In the genomic region with DNA sequence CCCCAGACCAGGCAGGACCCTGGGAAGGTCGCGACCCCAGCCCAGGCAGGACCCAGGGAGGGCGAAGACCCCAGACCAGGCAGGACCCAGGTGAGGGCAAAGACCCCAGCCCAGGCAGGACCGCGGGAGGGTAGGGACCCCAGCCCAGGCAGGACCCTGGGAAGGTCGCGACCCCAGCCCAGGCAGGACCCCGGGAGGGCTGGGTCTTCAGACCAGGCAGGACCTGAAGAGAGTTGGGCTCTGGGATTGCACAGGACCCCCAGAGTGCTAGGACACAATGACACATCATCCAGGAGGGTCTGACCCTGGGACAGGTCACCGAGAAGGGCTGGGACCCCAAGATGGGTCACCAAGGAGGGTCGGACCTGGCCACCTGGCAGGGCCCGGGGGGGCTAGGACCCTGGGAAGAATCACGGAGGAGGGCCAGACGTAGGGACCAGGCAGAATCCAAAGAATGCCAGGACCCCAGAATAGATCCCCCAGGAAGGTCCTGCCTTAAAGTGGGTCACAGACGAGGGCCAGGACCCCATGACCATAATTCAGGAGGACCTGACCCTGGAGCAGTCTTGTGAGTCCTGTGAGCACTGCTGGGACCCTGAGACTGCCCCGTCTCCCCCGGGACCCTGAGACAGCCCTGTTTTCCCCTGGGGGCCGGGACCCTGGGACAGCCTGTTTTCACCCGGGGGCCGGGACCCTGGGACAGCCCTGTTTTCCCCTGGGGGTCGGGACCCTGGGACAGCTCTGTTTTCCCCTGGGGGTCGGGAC, we compare ENCODE assay signal across 1 cellular context.
TF ChIP-seq lines count a peak whose summit lies in the region.

No MANE protein-coding gene starts in this region.

TF ChIP-seq in H1, 55 proteins besides CTCF, POLR2A, EP300 and RAD21:
- no peak for TF ChIP-seq TCF12 (IDR thresholded peaks at IDR 0.05; ENCODE audit: low read depth, low read length)
- no peak for TF ChIP-seq HDAC6 (IDR thresholded peaks at IDR 0.05; ENCODE audit: low read depth, low read length)
- no peak for TF ChIP-seq SP4 (IDR thresholded peaks at IDR 0.05; ENCODE audit: low read length)
- TF ChIP-seq MAFK (IDR thresholded peaks at IDR 0.05; ENCODE audit: low read depth, low read length) = no peak
- no peak for TF ChIP-seq JUN (IDR thresholded peaks at IDR 0.05; ENCODE audit: low read depth, low read length)
- TF ChIP-seq SP1 (IDR thresholded peaks at IDR 0.05; ENCODE audit: low read depth, low read length) = no peak
- TF ChIP-seq, protein P1, sequence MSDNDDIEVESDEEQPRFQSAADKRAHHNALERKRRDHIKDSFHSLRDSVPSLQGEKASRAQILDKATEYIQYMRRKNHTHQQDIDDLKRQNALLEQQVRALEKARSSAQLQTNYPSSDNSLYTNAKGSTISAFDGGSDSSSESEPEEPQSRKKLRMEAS (IDR thresholded peaks at IDR 0.05) = no peak
- no peak for TF ChIP-seq SRF (IDR thresholded peaks at IDR 0.05; ENCODE audit: low read depth, low read length)
- TF ChIP-seq, protein P2, sequence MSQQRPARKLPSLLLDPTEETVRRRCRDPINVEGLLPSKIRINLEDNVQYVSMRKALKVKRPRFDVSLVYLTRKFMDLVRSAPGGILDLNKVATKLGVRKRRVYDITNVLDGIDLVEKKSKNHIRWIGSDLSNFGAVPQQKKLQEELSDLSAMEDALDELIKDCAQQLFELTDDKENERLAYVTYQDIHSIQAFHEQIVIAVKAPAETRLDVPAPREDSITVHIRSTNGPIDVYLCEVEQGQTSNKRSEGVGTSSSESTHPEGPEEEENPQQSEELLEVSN (IDR thresholded peaks at IDR 0.05) = no peak
- no peak for TF ChIP-seq RXRA (IDR thresholded peaks at IDR 0.05; ENCODE audit: insufficient read depth, low read depth, low read length)
- TF ChIP-seq CHD1 (IDR thresholded peaks at IDR 0.05; ENCODE audit: low read depth, low read length) = no peak
- TF ChIP-seq BACH1 (IDR thresholded peaks at IDR 0.05; ENCODE audit: low read length) = no peak
- TF ChIP-seq, protein P3, sequence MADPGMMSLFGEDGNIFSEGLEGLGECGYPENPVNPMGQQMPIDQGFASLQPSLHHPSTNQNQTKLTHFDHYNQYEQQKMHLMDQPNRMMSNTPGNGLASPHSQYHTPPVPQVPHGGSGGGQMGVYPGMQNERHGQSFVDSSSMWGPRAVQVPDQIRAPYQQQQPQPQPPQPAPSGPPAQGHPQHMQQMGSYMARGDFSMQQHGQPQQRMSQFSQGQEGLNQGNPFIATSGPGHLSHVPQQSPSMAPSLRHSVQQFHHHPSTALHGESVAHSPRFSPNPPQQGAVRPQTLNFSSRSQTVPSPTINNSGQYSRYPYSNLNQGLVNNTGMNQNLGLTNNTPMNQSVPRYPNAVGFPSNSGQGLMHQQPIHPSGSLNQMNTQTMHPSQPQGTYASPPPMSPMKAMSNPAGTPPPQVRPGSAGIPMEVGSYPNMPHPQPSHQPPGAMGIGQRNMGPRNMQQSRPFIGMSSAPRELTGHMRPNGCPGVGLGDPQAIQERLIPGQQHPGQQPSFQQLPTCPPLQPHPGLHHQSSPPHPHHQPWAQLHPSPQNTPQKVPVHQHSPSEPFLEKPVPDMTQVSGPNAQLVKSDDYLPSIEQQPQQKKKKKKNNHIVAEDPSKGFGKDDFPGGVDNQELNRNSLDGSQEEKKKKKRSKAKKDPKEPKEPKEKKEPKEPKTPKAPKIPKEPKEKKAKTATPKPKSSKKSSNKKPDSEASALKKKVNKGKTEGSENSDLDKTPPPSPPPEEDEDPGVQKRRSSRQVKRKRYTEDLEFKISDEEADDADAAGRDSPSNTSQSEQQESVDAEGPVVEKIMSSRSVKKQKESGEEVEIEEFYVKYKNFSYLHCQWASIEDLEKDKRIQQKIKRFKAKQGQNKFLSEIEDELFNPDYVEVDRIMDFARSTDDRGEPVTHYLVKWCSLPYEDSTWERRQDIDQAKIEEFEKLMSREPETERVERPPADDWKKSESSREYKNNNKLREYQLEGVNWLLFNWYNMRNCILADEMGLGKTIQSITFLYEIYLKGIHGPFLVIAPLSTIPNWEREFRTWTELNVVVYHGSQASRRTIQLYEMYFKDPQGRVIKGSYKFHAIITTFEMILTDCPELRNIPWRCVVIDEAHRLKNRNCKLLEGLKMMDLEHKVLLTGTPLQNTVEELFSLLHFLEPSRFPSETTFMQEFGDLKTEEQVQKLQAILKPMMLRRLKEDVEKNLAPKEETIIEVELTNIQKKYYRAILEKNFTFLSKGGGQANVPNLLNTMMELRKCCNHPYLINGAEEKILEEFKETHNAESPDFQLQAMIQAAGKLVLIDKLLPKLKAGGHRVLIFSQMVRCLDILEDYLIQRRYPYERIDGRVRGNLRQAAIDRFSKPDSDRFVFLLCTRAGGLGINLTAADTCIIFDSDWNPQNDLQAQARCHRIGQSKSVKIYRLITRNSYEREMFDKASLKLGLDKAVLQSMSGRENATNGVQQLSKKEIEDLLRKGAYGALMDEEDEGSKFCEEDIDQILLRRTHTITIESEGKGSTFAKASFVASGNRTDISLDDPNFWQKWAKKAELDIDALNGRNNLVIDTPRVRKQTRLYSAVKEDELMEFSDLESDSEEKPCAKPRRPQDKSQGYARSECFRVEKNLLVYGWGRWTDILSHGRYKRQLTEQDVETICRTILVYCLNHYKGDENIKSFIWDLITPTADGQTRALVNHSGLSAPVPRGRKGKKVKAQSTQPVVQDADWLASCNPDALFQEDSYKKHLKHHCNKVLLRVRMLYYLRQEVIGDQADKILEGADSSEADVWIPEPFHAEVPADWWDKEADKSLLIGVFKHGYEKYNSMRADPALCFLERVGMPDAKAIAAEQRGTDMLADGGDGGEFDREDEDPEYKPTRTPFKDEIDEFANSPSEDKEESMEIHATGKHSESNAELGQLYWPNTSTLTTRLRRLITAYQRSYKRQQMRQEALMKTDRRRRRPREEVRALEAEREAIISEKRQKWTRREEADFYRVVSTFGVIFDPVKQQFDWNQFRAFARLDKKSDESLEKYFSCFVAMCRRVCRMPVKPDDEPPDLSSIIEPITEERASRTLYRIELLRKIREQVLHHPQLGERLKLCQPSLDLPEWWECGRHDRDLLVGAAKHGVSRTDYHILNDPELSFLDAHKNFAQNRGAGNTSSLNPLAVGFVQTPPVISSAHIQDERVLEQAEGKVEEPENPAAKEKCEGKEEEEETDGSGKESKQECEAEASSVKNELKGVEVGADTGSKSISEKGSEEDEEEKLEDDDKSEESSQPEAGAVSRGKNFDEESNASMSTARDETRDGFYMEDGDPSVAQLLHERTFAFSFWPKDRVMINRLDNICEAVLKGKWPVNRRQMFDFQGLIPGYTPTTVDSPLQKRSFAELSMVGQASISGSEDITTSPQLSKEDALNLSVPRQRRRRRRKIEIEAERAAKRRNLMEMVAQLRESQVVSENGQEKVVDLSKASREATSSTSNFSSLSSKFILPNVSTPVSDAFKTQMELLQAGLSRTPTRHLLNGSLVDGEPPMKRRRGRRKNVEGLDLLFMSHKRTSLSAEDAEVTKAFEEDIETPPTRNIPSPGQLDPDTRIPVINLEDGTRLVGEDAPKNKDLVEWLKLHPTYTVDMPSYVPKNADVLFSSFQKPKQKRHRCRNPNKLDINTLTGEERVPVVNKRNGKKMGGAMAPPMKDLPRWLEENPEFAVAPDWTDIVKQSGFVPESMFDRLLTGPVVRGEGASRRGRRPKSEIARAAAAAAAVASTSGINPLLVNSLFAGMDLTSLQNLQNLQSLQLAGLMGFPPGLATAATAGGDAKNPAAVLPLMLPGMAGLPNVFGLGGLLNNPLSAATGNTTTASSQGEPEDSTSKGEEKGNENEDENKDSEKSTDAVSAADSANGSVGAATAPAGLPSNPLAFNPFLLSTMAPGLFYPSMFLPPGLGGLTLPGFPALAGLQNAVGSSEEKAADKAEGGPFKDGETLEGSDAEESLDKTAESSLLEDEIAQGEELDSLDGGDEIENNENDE (IDR thresholded peaks at IDR 0.05; ENCODE audit: insufficient replicate concordance, low read length) = no peak
- TF ChIP-seq BCL11A (IDR thresholded peaks at IDR 0.05; ENCODE audit: low read depth in 2 of 2, low read length in 2 of 2) = no peak
- TF ChIP-seq HDAC2 (IDR thresholded peaks at IDR 0.05; ENCODE audit: borderline replicate concordance in 1 of 2, low read depth in 2 of 2, low read length in 2 of 2) = no peak
- TF ChIP-seq CHD2 (IDR thresholded peaks at IDR 0.05; ENCODE audit: low read length) = no peak
